ENCODE assay signal across 30 cellular contexts in the genomic region with DNA sequence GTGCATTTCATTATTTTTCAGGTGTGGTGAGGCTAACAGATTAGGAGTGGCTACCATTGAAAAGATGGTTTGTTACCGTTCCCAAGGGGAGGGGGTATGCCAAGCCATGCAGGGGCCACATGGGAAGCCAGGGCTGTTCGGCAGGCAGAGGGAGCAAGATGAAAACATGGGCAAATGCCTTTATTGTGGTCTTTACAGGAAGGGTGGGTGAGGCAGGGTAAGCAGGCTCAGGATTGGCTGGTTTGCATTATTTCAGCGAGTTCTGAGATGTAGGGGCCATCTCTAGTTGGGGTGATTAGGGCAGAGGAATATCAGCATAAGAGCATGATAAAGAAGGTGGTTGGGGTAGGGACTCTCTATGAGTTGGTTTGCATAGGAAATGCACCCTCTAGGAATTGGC.
"Had no signal": no experiment of that assay in that cellular context is flagged by ENCODE, and none has a peak within 500 bp of the region (broad histone marks: within the 10 kb centered on the region; RNA-seq: fewer than 3 reads in every experiment).

No MANE protein-coding gene starts in this region.

- H3K9me3 Mint-ChIP-seq: activated CD4-positive, alpha-beta T cell treated with anti-CD3 and anti-CD28 coated beads, Interleukin-2, amount 10 ng/mL, durations not matched to agents 24 days and 14 days; activated CD8-positive, alpha-beta T cell treated with anti-CD3 and anti-CD28 coated beads for 36 hours; activated naive CD8-positive, alpha-beta T cell treated with anti-CD3 and anti-CD28 coated beads, Interleukin-2, amount 10 ng/mL, durations not matched to agents 7 days and 5 days; activated T-cell treated with anti-CD3 and anti-CD28 coated beads, Interleukin-2, amount 50 U/mL, for 72 hours; activated T-helper 17 cell treated with anti-CD3 and anti-CD28 coated beads, Interleukin-2, amount 50 U/mL, for 72 hours had no signal

- H3K36me3 ChIP-seq: ascending aorta, cardiac muscle cell, WERI-Rb-1 had no signal

- ATAC-seq: activated CD8-positive, alpha-beta T cell treated with anti-CD3 and anti-CD28 coated beads for 36 hours; activated T-cell treated with anti-CD3 and anti-CD28 coated beads, Interleukin-2, amount 50 U/mL, for 72 hours; activated T-helper 17 cell treated with anti-CD3 and anti-CD28 coated beads, Interleukin-2, amount 50 U/mL, for 72 hours had no signal

- DNase-seq: activated CD4-positive, alpha-beta T cell treated with anti-CD3 and anti-CD28 coated beads, Interleukin-2, amount 10 ng/mL, durations not matched to agents 24 days and 14 days; activated CD4-positive, alpha-beta T cell treated with anti-CD3 and anti-CD28 coated beads, Interleukin-2, amount 50 U/mL, for 4 hours; activated CD8-positive, alpha-beta T cell treated with anti-CD3 and anti-CD28 coated beads for 36 hours; activated effector memory CD4-positive, alpha-beta T cell treated with anti-CD3 and anti-CD28 coated beads, Interleukin-2, amount 50 U/mL, for 16 hours; activated naive CD4-positive, alpha-beta T cell; activated naive CD4-positive, alpha-beta T cell treated with anti-CD3 and anti-CD28 coated beads, Interleukin-2, amount 50 U/mL, for 16 hours; activated naive CD8-positive, alpha-beta T cell treated with anti-CD3 and anti-CD28 coated beads, Interleukin-2, amount 10 ng/mL, durations not matched to agents 7 days and 5 days; activated T-cell treated with anti-CD3 and anti-CD28 coated beads, Interleukin-2, amount 50 U/mL, for 1 hour; activated T-cell treated with anti-CD3 and anti-CD28 coated beads, Interleukin-2, amount 50 U/mL, for 72 hours; amygdala; Karpas-422; MM.1S; MV-4-11; NCI-H1092 treated with DMSO at 0.1 percent for 48 hours; NCI-H1417; NCI-H146; NCI-H187 treated with DMSO at 0.1 percent for 48 hours; NCI-H2081; NCI-H226; NCI-H446 treated with DMSO at 0.1 percent for 48 hours; NCI-H524 treated with DMSO at 0.1 percent for 48 hours; NK-92 treated with Interleukin-12 subunit alpha and Interleukin-12 subunit beta, amount 100 ng/mL, for 24 hours; Right ventricle myocardium superior; SW 1271; T1000; WERI-Rb-1 had no signal

- H3K4me1 Mint-ChIP-seq: activated CD4-positive, alpha-beta T cell treated with anti-CD3 and anti-CD28 coated beads, Interleukin-2, amount 10 ng/mL, durations not matched to agents 24 days and 14 days had no signal

- H3K9me3 ChIP-seq: ascending aorta had no signal

- H3K27ac ChIP-seq: ascending aorta, cardiac muscle cell, WERI-Rb-1 had no signal

- H3K4me3 Mint-ChIP-seq: activated CD4-positive, alpha-beta T cell treated with anti-CD3 and anti-CD28 coated beads, Interleukin-2, amount 10 ng/mL, durations not matched to agents 24 days and 14 days; activated CD8-positive, alpha-beta T cell treated with anti-CD3 and anti-CD28 coated beads for 36 hours; activated naive CD8-positive, alpha-beta T cell treated with anti-CD3 and anti-CD28 coated beads, Interleukin-2, amount 10 ng/mL, durations not matched to agents 7 days and 5 days; activated T-cell treated with anti-CD3 and anti-CD28 coated beads, Interleukin-2, amount 50 U/mL, for 72 hours; activated T-helper 17 cell treated with anti-CD3 and anti-CD28 coated beads, Interleukin-2, amount 50 U/mL, for 72 hours had no signal

- FAIRE-seq: colon had no signal

- H3K36me3 Mint-ChIP-seq: activated naive CD8-positive, alpha-beta T cell treated with anti-CD3 and anti-CD28 coated beads, Interleukin-2, amount 10 ng/mL, durations not matched to agents 7 days and 5 days had no signal

- H3K4me1 ChIP-seq: ascending aorta had no signal

- H3K27me3 ChIP-seq: ascending aorta, cardiac muscle cell had no signal

- H3K27ac Mint-ChIP-seq: activated CD4-positive, alpha-beta T cell treated with anti-CD3 and anti-CD28 coated beads, Interleukin-2, amount 10 ng/mL, durations not matched to agents 24 days and 14 days; activated CD8-positive, alpha-beta T cell treated with anti-CD3 and anti-CD28 coated beads for 36 hours; activated naive CD8-positive, alpha-beta T cell treated with anti-CD3 and anti-CD28 coated beads, Interleukin-2, amount 10 ng/mL, durations not matched to agents 7 days and 5 days; activated T-cell treated with anti-CD3 and anti-CD28 coated beads, Interleukin-2, amount 50 U/mL, for 72 hours; activated T-helper 17 cell treated with anti-CD3 and anti-CD28 coated beads, Interleukin-2, amount 50 U/mL, for 72 hours had no signal

- H3K4me3 ChIP-seq: ascending aorta, cardiac muscle cell had no signal

- H3K27me3 Mint-ChIP-seq: activated CD4-positive, alpha-beta T cell treated with anti-CD3 and anti-CD28 coated beads, Interleukin-2, amount 10 ng/mL, durations not matched to agents 24 days and 14 days; activated CD8-positive, alpha-beta T cell treated with anti-CD3 and anti-CD28 coated beads for 36 hours; activated T-helper 17 cell treated with anti-CD3 and anti-CD28 coated beads, Interleukin-2, amount 50 U/mL, for 72 hours had no signal
